In genomic region chr20:39112196-39112743, GRCh38 we compare ENCODE assay signal across 9 cellular contexts.
A peak's percentile ranks its signal among the peaks of the same experiment; 100 is the strongest.
DNase-seq lines count a peak whose midpoint lies in the region; ATAC-seq and TF ChIP-seq lines count a peak whose summit lies in the region.
"Had no signal": no experiment of that assay in that cellular context is flagged by ENCODE, and none has a peak within 500 bp of the region (broad histone marks: within the 10 kb centered on the region; RNA-seq: fewer than 3 reads in every experiment).

No MANE protein-coding gene starts in this region.

- H3K9ac ChIP-seq in OCI-LY1 (ENCODE audit: low read length), result no peak overlapping the region
- H3K9ac ChIP-seq in endodermal cell (ENCODE audit: extremely low read depth, low read length, poor library complexity, severe bottlenecking), result no peak overlapping the region

- H3K36me3 ChIP-seq in OCI-LY1 (ENCODE audit: insufficient read depth, low read length) (no peaks in the 10 kb centered on the region), endodermal cell (ENCODE audit: control insufficient read depth, insufficient read depth, low read length) (no peaks in the 10 kb centered on the region)

- no peaks in the 10 kb centered on the region; the same call in 1 of the 2 replicates for H3K27me3 ChIP-seq in OCI-LY1 (ENCODE audit: insufficient read depth, low read length)
- H3K27me3 ChIP-seq in endodermal cell (ENCODE audit: control insufficient read depth, insufficient read depth, low read length, poor library complexity, severe bottlenecking), result peaks cover 23% of the 10 kb centered on the region

- DNase-seq in NCI-H2107 treated with DMSO at 0.1 percent for 48 hours (lab: John Stamatoyannopoulos, UW; ENCODE audit: unreplicated experiment) (peak; percentile 1), NCI-H2107 (lab: John Stamatoyannopoulos, UW) (no peak), HT1080 (ENCODE audit: low read depth) (peak; percentile 45), endodermal cell (peak; percentile 88), mesothelial cell of epicardium (ENCODE audit: low spot score in 2 of 2, unreplicated experiment in 2 of 2) (peak; percentile 30 to 59)

- H3K4me2 ChIP-seq in OCI-LY1 (ENCODE audit: low read length), result no peak overlapping the region

- no peaks in the 10 kb centered on the region for H3F3A ChIP-seq in OCI-LY1 (ENCODE audit: insufficient read depth, low read length)

- H3K27me3 Mint-ChIP-seq in endodermal cell (ENCODE audit: insufficient read depth) (peaks cover 10% of the 10 kb centered on the region), mesothelial cell of epicardium (ENCODE audit: low read depth) (peaks cover 43% of the 10 kb centered on the region)

- H3K4me3 Mint-ChIP-seq in endodermal cell (no peak overlapping the region), mesothelial cell of epicardium (no peak overlapping the region)
- H3K4me3 Mint-ChIP-seq: B cell had no signal

- H4K20me1 ChIP-seq in OCI-LY1 (ENCODE audit: insufficient read depth, low read length), result no peaks in the 10 kb centered on the region

- H3K4me1 ChIP-seq in OCI-LY1 (ENCODE audit: insufficient read depth, low read length, severe bottlenecking), result no peaks in the 10 kb centered on the region
- H3K4me1 ChIP-seq in endodermal cell (ENCODE audit: control insufficient read depth, insufficient read depth, low read length), result no peaks in the 10 kb centered on the region

- H3K4me1 Mint-ChIP-seq in endodermal cell, result peaks cover 14% of the 10 kb centered on the region
- H3K4me1 Mint-ChIP-seq in mesothelial cell of epicardium, result peaks cover 8% of the 10 kb centered on the region
- H3K4me1 Mint-ChIP-seq: B cell had no signal

- no peaks in the 10 kb centered on the region for H3K79me2 ChIP-seq in OCI-LY1 (ENCODE audit: insufficient read depth, low read length)

- H3K27ac ChIP-seq in OCI-LY1 (ENCODE audit: low read depth, low read length, poor library complexity, severe bottlenecking) (no peak overlapping the region), endodermal cell (ENCODE audit: low read depth, low read length) (no peak overlapping the region)

- ATAC-seq in HG03469 (IDR thresholded peaks at IDR 0.05; ENCODE audit: unreplicated experiment) (no peak), GM18909 (IDR thresholded peaks at IDR 0.05; ENCODE audit: poor library complexity, unreplicated experiment) (no peak)

- no peaks in the 10 kb centered on the region for H3K9me3 Mint-ChIP-seq in endodermal cell
- no peaks in the 10 kb centered on the region for H3K9me3 Mint-ChIP-seq in mesothelial cell of epicardium

- H3K4me3 ChIP-seq in OCI-LY1 (ENCODE audit: low read depth, low read length, poor library complexity, severe bottlenecking), result no peak overlapping the region
- no peak overlapping the region for H3K4me3 ChIP-seq in endodermal cell (ENCODE audit: low read length)

- H3K36me3 Mint-ChIP-seq in endodermal cell (ENCODE audit: low read depth) (no peaks in the 10 kb centered on the region), mesothelial cell of epicardium (no peaks in the 10 kb centered on the region)

- H3K9me3 ChIP-seq in OCI-LY1 (ENCODE audit: low read length) (no peaks in the 10 kb centered on the region), endodermal cell (ENCODE audit: control insufficient read depth, low read length) (no peaks in the 10 kb centered on the region)

- H3K9me2 ChIP-seq in OCI-LY1 (ENCODE audit: low read depth, low read length), result no peaks in the 10 kb centered on the region

- TF ChIP-seq CTCF in OCI-LY1 (IDR thresholded peaks at IDR 0.05; ENCODE audit: low read length) (peak; percentile 58; the same call in 1 of the 2 replicates), endodermal cell (conservative IDR thresholded peaks at IDR 0.05) (peak; percentile 89), mesothelial cell of epicardium (IDR thresholded peaks at IDR 0.05; ENCODE audit: unreplicated experiment) (peak; percentile 38)

- no peak overlapping the region for H2AFZ ChIP-seq in OCI-LY1 (ENCODE audit: low read length)

- WGBS in endodermal cell (ENCODE audit: insufficient coverage in 1 of 2, insufficient read length in 1 of 2), 2 experiments, result 26 to 39% methylated on average over 3 to 8 of the region's 8 CpGs

- no peak overlapping the region for H3K27ac Mint-ChIP-seq in endodermal cell
- no peak overlapping the region for H3K27ac Mint-ChIP-seq in mesothelial cell of epicardium
- H3K27ac Mint-ChIP-seq: B cell had no signal

Comparison
In these comparisons a context has a peak if more than half of its experiments do, and no peak if none do; other contexts are left out.
1. CTCF ChIP-seq: peak in every context shown above with its lines; median percentile 89 in endodermal cell; 58 in OCI-LY1; 38 in mesothelial cell of epicardium.